9 cellular contexts compared by ENCODE assay signal in the genomic region with DNA sequence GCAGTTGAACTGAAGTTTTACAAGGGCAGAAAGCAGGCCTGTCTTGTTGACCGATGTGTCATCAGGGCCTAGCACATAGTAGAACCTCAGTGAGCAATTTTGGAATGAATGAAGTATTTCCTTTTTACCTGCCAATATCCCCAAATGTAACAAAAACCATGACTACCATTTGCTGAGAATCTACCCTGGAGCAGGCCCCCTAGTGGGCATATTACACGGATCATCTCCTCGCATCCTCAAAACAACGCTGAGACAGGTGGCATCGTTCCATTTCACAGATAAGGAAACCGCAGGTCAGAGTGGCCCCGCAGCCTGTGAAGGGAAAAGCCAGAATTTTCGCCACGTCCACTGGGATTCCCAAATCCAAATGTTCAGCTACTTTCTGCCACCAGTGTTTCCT.
DNase-seq lines count a peak whose midpoint lies in the region; ATAC-seq and TF ChIP-seq lines count a peak whose summit lies in the region.
"Had no signal": no experiment of that assay in that cellular context is flagged by ENCODE, and none has a peak within 500 bp of the region (broad histone marks: within the 10 kb centered on the region; RNA-seq: fewer than 3 reads in every experiment).

No MANE protein-coding gene starts in this region.

- H3K36me3 ChIP-seq in neural cell (ENCODE audit: insufficient read depth, low read length): no peaks in the 10 kb centered on the region

- H3K9me3 ChIP-seq in neural cell (ENCODE audit: low read length): no peaks in the 10 kb centered on the region

- H2AFZ ChIP-seq in neural cell (ENCODE audit: low read depth, low read length): no peak overlapping the region

- ATAC-seq in left ventricle myocardium superior: no peak
- ATAC-seq: CD8-positive, alpha-beta T cell had no signal

- no peak overlapping the region for H3K4me2 ChIP-seq in neural cell (ENCODE audit: low read length)

- H3F3A ChIP-seq in neural cell (ENCODE audit: insufficient read depth, low read length, poor library complexity, severe bottlenecking): no peaks in the 10 kb centered on the region

- intact Hi-C loops in left ventricle myocardium superior (cut with micrococcal nuclease): no loop called here

- no peak for TF ChIP-seq EP300 in neural cell (conservative IDR thresholded peaks at IDR 0.05; ENCODE audit: poor library complexity, severe bottlenecking)

- no peaks in the 10 kb centered on the region for H3K27me3 ChIP-seq in neural cell (ENCODE audit: insufficient read depth, low read depth, low read length)

- H3K4me3 ChIP-seq in neural cell (ENCODE audit: low read length): no peak overlapping the region

- H3K9me2 ChIP-seq in neural cell (ENCODE audit: insufficient read depth, low read length): no peaks in the 10 kb centered on the region

- H3K79me2 ChIP-seq in neural cell (replicated peaks; ENCODE audit: insufficient read depth, low read length): no peaks in the 10 kb centered on the region

- peak; percentile 42 for TF ChIP-seq CTCF in neural cell (IDR thresholded peaks at IDR 0.05; ENCODE audit: poor library complexity, severe bottlenecking)

- H4K20me1 ChIP-seq in neural cell (ENCODE audit: insufficient read depth): no peaks in the 10 kb centered on the region

- peak; percentile 33 for DNase-seq in NCI-H146 (lab: John Stamatoyannopoulos, UW)
- no peak for DNase-seq in NCI-H146 treated with DMSO at 0.1 percent for 48 hours (lab: John Stamatoyannopoulos, UW; ENCODE audit: unreplicated experiment)
- DNase-seq in HuH-7.5 (ENCODE audit: low spot score): peak; percentile 16
- no peak for DNase-seq in NCI-H2107 treated with DMSO at 0.1 percent for 48 hours (lab: John Stamatoyannopoulos, UW; ENCODE audit: unreplicated experiment)
- DNase-seq in NK-92 treated with Interleukin-12 subunit alpha and Interleukin-12 subunit beta, amount 100 ng/mL, for 24 hours (lab: John Stamatoyannopoulos, UW): no peak
- DNase-seq in left ventricle myocardium superior: no peak

- peak overlapping the region; percentile 79 for H3K27ac ChIP-seq in angular gyrus (ENCODE audit: low read depth, low read length)
- H3K27ac ChIP-seq in neural cell (ENCODE audit: low read length): no peak overlapping the region

- H3K9ac ChIP-seq in neural cell (ENCODE audit: low read length): no peak overlapping the region

- no peak for TF ChIP-seq RAD21 in neural cell (conservative IDR thresholded peaks at IDR 0.05)

TF ChIP-seq in neural cell, 6 proteins besides CTCF, POLR2A, EP300 and RAD21:
- TF ChIP-seq POLR2AphosphoS5 (IDR thresholded peaks at IDR 0.05) (no peak), SMC3 (conservative IDR thresholded peaks at IDR 0.05; ENCODE audit: poor library complexity) (no peak)
TF ChIP-seq in neural cell: peak in this region for 0.

Comparison
In these comparisons a context has a peak if more than half of its experiments do, and no peak if none do; other contexts are left out.
1. DNase-seq: peak in NCI-H146 (single experiment) and HuH-7.5 (single experiment); none in NCI-H146 treated with DMSO at 0.1 percent for 48 hours (single experiment), NCI-H2107 treated with DMSO at 0.1 percent for 48 hours (single experiment), NK-92 treated with Interleukin-12 subunit alpha and Interleukin-12 subunit beta, amount 100 ng/mL, for 24 hours (single experiment) and left ventricle myocardium superior (single experiment).